Comparison of ENCODE assay signal across 10 cellular contexts in the genomic region with DNA sequence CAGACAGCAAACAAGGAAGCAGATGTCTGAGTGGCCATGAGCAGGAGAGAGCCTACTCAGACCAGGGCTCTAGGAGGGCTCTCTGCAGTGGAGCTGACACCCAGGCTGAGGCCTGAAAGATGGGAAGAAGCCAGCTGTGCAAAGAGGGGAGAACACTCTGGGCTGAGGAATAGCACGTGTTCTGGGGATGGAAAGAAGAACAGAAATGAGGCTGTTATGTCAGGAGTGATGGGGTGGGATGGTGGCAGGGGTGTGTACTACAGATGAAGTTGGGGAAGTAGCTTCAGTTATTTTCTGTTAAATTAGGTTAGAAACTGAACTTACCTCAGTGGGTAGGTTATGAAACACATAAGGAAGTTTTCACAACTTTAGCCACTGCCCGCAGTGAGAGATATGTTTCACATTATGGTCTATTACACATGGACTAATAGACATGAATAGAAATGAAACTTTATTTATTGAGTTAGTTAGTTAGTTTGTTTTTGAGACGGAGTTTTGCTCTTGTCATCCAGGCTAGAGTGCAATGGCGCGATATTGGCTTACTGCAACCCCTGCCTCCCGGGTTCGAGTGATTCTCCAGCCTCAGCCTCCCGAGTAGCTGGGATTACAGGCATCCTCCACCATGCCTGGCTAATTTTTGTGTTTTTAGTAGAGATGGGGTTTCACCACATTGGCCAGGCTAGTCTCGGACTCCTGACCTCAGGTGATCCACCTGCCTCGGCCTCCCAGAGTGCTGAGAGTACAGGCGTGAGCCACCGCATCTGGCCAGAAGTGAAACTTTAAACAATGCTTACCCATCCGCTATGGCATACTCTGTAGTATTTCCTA. TPM values are rescaled to one million over a fixed set of nuclear protein-coding genes. Genes with fewer than 3 reads are reported as not detected.
DNase-seq lines count a peak whose midpoint lies in the region; ATAC-seq and TF ChIP-seq lines count a peak whose summit lies in the region.
"Had no signal": no experiment of that assay in that cellular context is flagged by ENCODE, and none has a peak within 500 bp of the region (broad histone marks: within the 10 kb centered on the region; RNA-seq: fewer than 3 reads in every experiment).

No MANE protein-coding gene starts in this region.

- no peaks in the 10 kb centered on the region for H3K9me3 ChIP-seq in BE2C
- peaks cover 0 to 4% of the 10 kb centered on the region in 2 donors for H3K9me3 ChIP-seq in neuronal stem cell (replicated peaks in 1 of 2; ENCODE audit: control insufficient read depth in 2 of 2, insufficient read depth in 1 of 2, low read depth in 1 of 2, low read length in 2 of 2)

- H2BK12ac ChIP-seq in neuronal stem cell (ENCODE audit: low read length): no peak overlapping the region

- no peak overlapping the region for H3K4ac ChIP-seq in neuronal stem cell (ENCODE audit: low read length)

- H3K4me3 Mint-ChIP-seq in natural killer cell treated with Interleukin-12 subunit alpha and Interleukin-12 subunit beta and Interleukin-15 and Interleukin-18, amount 100 ng/mL, for 72 hours: peak overlapping the region; percentile 53
- no peak overlapping the region for H3K4me3 Mint-ChIP-seq in activated CD4-positive, alpha-beta T cell treated with anti-CD3 and anti-CD28 coated beads, Interleukin-2, amount 10 ng/mL, durations not matched to agents 7 days and 5 days

- H3K4me3 ChIP-seq in BE2C (ENCODE audit: low read depth, low read length): no peak overlapping the region
- no peak overlapping the region for H3K4me3 ChIP-seq in neuronal stem cell (ENCODE audit: low read length in 2 of 2)

- H2BK5ac ChIP-seq in neuronal stem cell (ENCODE audit: low read length): no peak overlapping the region

- POLR2A ChIA-PET in activated CD4-positive, alpha-beta T cell treated with anti-CD3 and anti-CD28 coated beads, Interleukin-2, amount 10 ng/mL, durations not matched to agents 7 days and 5 days (lab: Charles Lee): no interaction called here

- no peak overlapping the region for H3K27ac ChIP-seq in neuronal stem cell (replicated peaks; ENCODE audit: low read length)

- TF ChIP-seq CTCF in BE2C (IDR thresholded peaks at IDR 0.05; ENCODE audit: low read depth, low read length): no peak

- no peak overlapping the region for H2BK15ac ChIP-seq in neuronal stem cell (ENCODE audit: low read length)

- no peaks in the 10 kb centered on the region for H3K27me3 ChIP-seq in BE2C
- no peaks in the 10 kb centered on the region for H3K27me3 ChIP-seq in neuronal stem cell (ENCODE audit: control insufficient read depth in 3 of 3, insufficient read depth in 3 of 3, low read depth in 1 of 3, low read length in 3 of 3)

- H3K36me3 ChIP-seq in BE2C: peaks cover 3% of the 10 kb centered on the region; the same call in 1 of the 2 replicates
- peaks cover 2 to 46% of the 10 kb centered on the region in 2 donors for H3K36me3 ChIP-seq in neuronal stem cell (replicated peaks in 1 of 2; ENCODE audit: control insufficient read depth in 2 of 2, insufficient read depth in 2 of 2, low read length in 2 of 2)

- no peaks in the 10 kb centered on the region for H3K27me3 Mint-ChIP-seq in natural killer cell treated with Interleukin-12 subunit alpha and Interleukin-12 subunit beta and Interleukin-15 and Interleukin-18, amount 100 ng/mL, for 72 hours
- H3K27me3 Mint-ChIP-seq in activated CD4-positive, alpha-beta T cell treated with anti-CD3 and anti-CD28 coated beads, Interleukin-2, amount 10 ng/mL, durations not matched to agents 7 days and 5 days: no peaks in the 10 kb centered on the region

- H3K4me1 Mint-ChIP-seq in natural killer cell treated with Interleukin-12 subunit alpha and Interleukin-12 subunit beta and Interleukin-15 and Interleukin-18, amount 100 ng/mL, for 72 hours (ENCODE audit: low read depth in 2 of 2): peaks cover 47 to 54% of the 10 kb centered on the region in 2 donors
- peaks cover 24% of the 10 kb centered on the region for H3K4me1 Mint-ChIP-seq in activated CD4-positive, alpha-beta T cell treated with anti-CD3 and anti-CD28 coated beads, Interleukin-2, amount 10 ng/mL, durations not matched to agents 7 days and 5 days

- H2BK120ac ChIP-seq in neuronal stem cell (ENCODE audit: low read depth, low read length): no peak overlapping the region

- H3K27ac Mint-ChIP-seq in natural killer cell treated with Interleukin-12 subunit alpha and Interleukin-12 subunit beta and Interleukin-15 and Interleukin-18, amount 100 ng/mL, for 72 hours: peak overlapping the region; percentile 60 to 94
- no peak overlapping the region for H3K27ac Mint-ChIP-seq in activated CD4-positive, alpha-beta T cell treated with anti-CD3 and anti-CD28 coated beads, Interleukin-2, amount 10 ng/mL, durations not matched to agents 7 days and 5 days

- H4K8ac ChIP-seq in neuronal stem cell (ENCODE audit: low read depth, low read length): no peak overlapping the region

- no peaks in the 10 kb centered on the region for H3K9me3 Mint-ChIP-seq in natural killer cell treated with Interleukin-12 subunit alpha and Interleukin-12 subunit beta and Interleukin-15 and Interleukin-18, amount 100 ng/mL, for 72 hours
- peaks cover 4% of the 10 kb centered on the region for H3K9me3 Mint-ChIP-seq in activated CD4-positive, alpha-beta T cell treated with anti-CD3 and anti-CD28 coated beads, Interleukin-2, amount 10 ng/mL, durations not matched to agents 7 days and 5 days

- H3K14ac ChIP-seq in neuronal stem cell (ENCODE audit: low read length): no peak overlapping the region

- peak; percentile 38 for DNase-seq in KG1 (lab: John Stamatoyannopoulos, UW)
- no peak for DNase-seq in natural killer cell treated with Interleukin-12 subunit alpha and Interleukin-12 subunit beta and Interleukin-15 and Interleukin-18, amount 100 ng/mL, for 72 hours (ENCODE audit: low spot score)
- DNase-seq in BE2C: no peak
- no peak for DNase-seq in activated CD4-positive, alpha-beta T cell treated with anti-CD3 and anti-CD28 coated beads, Interleukin-2, amount 10 ng/mL, durations not matched to agents 7 days and 5 days
- no peak for DNase-seq in neuronal stem cell (ENCODE audit: low spot score)
- DNase-seq in NCI-H446 (lab: John Stamatoyannopoulos, UW): no peak
- DNase-seq: mesendoderm; stimulated activated CD4-positive, alpha-beta T cell treated with anti-CD3 and anti-CD28 coated beads, Interleukin-2, amount 100 ng/mL, for 48 hours had no signal

- no peak overlapping the region for H3K4me2 ChIP-seq in neuronal stem cell (ENCODE audit: insufficient read depth, low read length, poor library complexity, severe bottlenecking)

- no CpG with 5 or more reads among the region's 13 CpGs for WGBS in neuronal stem cell (ENCODE audit: extremely low coverage in 2 of 2, insufficient read length in 2 of 2, insufficient replicate concordance in 1 of 2), 2 donors

- H3K4me1 ChIP-seq in BE2C: no peaks in the 10 kb centered on the region
- no peaks in the 10 kb centered on the region for H3K4me1 ChIP-seq in neuronal stem cell (ENCODE audit: control insufficient read depth in 2 of 2, insufficient read depth in 1 of 2, low read depth in 1 of 2, low read length in 2 of 2)

- no peak overlapping the region for H2AK5ac ChIP-seq in neuronal stem cell (ENCODE audit: low read depth, low read length)

- no peak overlapping the region for H3K23ac ChIP-seq in neuronal stem cell (ENCODE audit: low read depth, low read length, poor library complexity)

- CTCF ChIA-PET in activated CD4-positive, alpha-beta T cell treated with anti-CD3 and anti-CD28 coated beads, Interleukin-2, amount 10 ng/mL, durations not matched to agents 7 days and 5 days (lab: Charles Lee): interaction anchor here (0.8 to 2.6 kb wide), 8 partner anchors 7 to 169 kb away, joined by 3 to 10 read pairs (median 6); no protein-coding TSS in a partner anchor

- no peak overlapping the region for H3K9ac ChIP-seq in neuronal stem cell (ENCODE audit: low read depth, low read length, poor library complexity)

- no peak overlapping the region for H4K91ac ChIP-seq in neuronal stem cell (ENCODE audit: low read depth, low read length, poor library complexity)

- ATAC-seq in GM18870 (IDR thresholded peaks at IDR 0.05; ENCODE audit: unreplicated experiment) (peak; percentile 66), HG02678 (IDR thresholded peaks at IDR 0.05; ENCODE audit: unreplicated experiment) (peak; percentile 61)
- ATAC-seq in natural killer cell treated with Interleukin-12 subunit alpha and Interleukin-12 subunit beta and Interleukin-15 and Interleukin-18, amount 100 ng/mL, for 72 hours: peak; percentile 73 to 80

- H3K18ac ChIP-seq in neuronal stem cell (ENCODE audit: low read length): no peak overlapping the region

- peaks cover 18% of the 10 kb centered on the region for H3K36me3 Mint-ChIP-seq in natural killer cell treated with Interleukin-12 subunit alpha and Interleukin-12 subunit beta and Interleukin-15 and Interleukin-18, amount 100 ng/mL, for 72 hours
- peaks cover 46% of the 10 kb centered on the region for H3K36me3 Mint-ChIP-seq in activated CD4-positive, alpha-beta T cell treated with anti-CD3 and anti-CD28 coated beads, Interleukin-2, amount 10 ng/mL, durations not matched to agents 7 days and 5 days (ENCODE audit: low read depth)

- H2AFZ ChIP-seq in neuronal stem cell (ENCODE audit: low read length): no peak overlapping the region

- no peaks in the 10 kb centered on the region for H3K79me1 ChIP-seq in neuronal stem cell (ENCODE audit: low read depth, low read length)

RNA-seq across cellular contexts. Expression of a gene that starts 7.8 kb away (rescaled TPM):
- 10 to 100 TPM; 32.8 to 46.7 TPM for total RNA-seq in natural killer cell treated with Interleukin-12 subunit alpha and Interleukin-12 subunit beta and Interleukin-15 and Interleukin-18, amount 100 ng/mL, for 72 hours
- polyA plus RNA-seq in BE2C (2012; ENCODE audit: insufficient read depth, insufficient read length, low read depth): 24.0 TPM
- 10 to 100 TPM; 33.1 to 33.5 TPM for total RNA-seq in activated CD4-positive, alpha-beta T cell treated with anti-CD3 and anti-CD28 coated beads, Interleukin-2, amount 10 ng/mL, durations not matched to agents 7 days and 5 days
- 21.3 TPM for polyA plus RNA-seq in neuronal stem cell (2013, experiment 1 of 2)
- 21.8 TPM for polyA plus RNA-seq in neuronal stem cell (2013, experiment 2 of 2)

RNA-seq across cellular contexts. Expression of a gene that starts 28.8 kb away (rescaled TPM):
- total RNA-seq in natural killer cell treated with Interleukin-12 subunit alpha and Interleukin-12 subunit beta and Interleukin-15 and Interleukin-18, amount 100 ng/mL, for 72 hours: 10 to 100 TPM; 19.8 to 19.9 TPM
- 9.4 TPM for polyA plus RNA-seq in BE2C (2012; ENCODE audit: insufficient read depth, insufficient read length, low read depth)
- total RNA-seq in activated CD4-positive, alpha-beta T cell treated with anti-CD3 and anti-CD28 coated beads, Interleukin-2, amount 10 ng/mL, durations not matched to agents 7 days and 5 days: 10 to 100 TPM; 13.5 to 14.0 TPM
- 4.2 TPM for polyA plus RNA-seq in neuronal stem cell (2013, experiment 1 of 2)
- polyA plus RNA-seq in neuronal stem cell (2013, experiment 2 of 2): 4.2 TPM

RNA-seq across cellular contexts. Expression of a gene that starts 42.7 kb away (rescaled TPM):
- total RNA-seq in natural killer cell treated with Interleukin-12 subunit alpha and Interleukin-12 subunit beta and Interleukin-15 and Interleukin-18, amount 100 ng/mL, for 72 hours: 10 to 100 TPM; 39.7 to 79.6 TPM
- 64.7 TPM for polyA plus RNA-seq in BE2C (2012; ENCODE audit: insufficient read depth, insufficient read length, low read depth)
- 10 to 100 TPM; 34.8 to 43.4 TPM for total RNA-seq in activated CD4-positive, alpha-beta T cell treated with anti-CD3 and anti-CD28 coated beads, Interleukin-2, amount 10 ng/mL, durations not matched to agents 7 days and 5 days
- 23.1 TPM for polyA plus RNA-seq in neuronal stem cell (2013, experiment 1 of 2)
- polyA plus RNA-seq in neuronal stem cell (2013, experiment 2 of 2): 23.5 TPM

RNA-seq across cellular contexts. Expression of a gene that starts 43.0 kb away (rescaled TPM):
- 100 to 1,000 TPM; 197 to 213 TPM for total RNA-seq in natural killer cell treated with Interleukin-12 subunit alpha and Interleukin-12 subunit beta and Interleukin-15 and Interleukin-18, amount 100 ng/mL, for 72 hours
- polyA plus RNA-seq in BE2C (2012; ENCODE audit: insufficient read depth, insufficient read length, low read depth): 155 TPM
- total RNA-seq in activated CD4-positive, alpha-beta T cell treated with anti-CD3 and anti-CD28 coated beads, Interleukin-2, amount 10 ng/mL, durations not matched to agents 7 days and 5 days: 100 to 1,000 TPM; 107 to 110 TPM
- polyA plus RNA-seq in neuronal stem cell (2013, experiment 1 of 2): 34.6 TPM
- polyA plus RNA-seq in neuronal stem cell (2013, experiment 2 of 2): 34.7 TPM

RNA-seq across cellular contexts. Expression of a gene that starts 43.8 kb away (rescaled TPM):
- total RNA-seq in natural killer cell treated with Interleukin-12 subunit alpha and Interleukin-12 subunit beta and Interleukin-15 and Interleukin-18, amount 100 ng/mL, for 72 hours: 10 to 100 TPM; 60.4 to 60.9 TPM
- polyA plus RNA-seq in BE2C (2012; ENCODE audit: insufficient read depth, insufficient read length, low read depth): 33.2 TPM
- 1 to 10 TPM; 7.5 to 7.6 TPM for total RNA-seq in activated CD4-positive, alpha-beta T cell treated with anti-CD3 and anti-CD28 coated beads, Interleukin-2, amount 10 ng/mL, durations not matched to agents 7 days and 5 days
- 12.7 TPM for polyA plus RNA-seq in neuronal stem cell (2013, experiment 1 of 2)
- 11.2 TPM for polyA plus RNA-seq in neuronal stem cell (2013, experiment 2 of 2)
